8 cellular contexts compared by ENCODE assay signal in the genomic region with DNA sequence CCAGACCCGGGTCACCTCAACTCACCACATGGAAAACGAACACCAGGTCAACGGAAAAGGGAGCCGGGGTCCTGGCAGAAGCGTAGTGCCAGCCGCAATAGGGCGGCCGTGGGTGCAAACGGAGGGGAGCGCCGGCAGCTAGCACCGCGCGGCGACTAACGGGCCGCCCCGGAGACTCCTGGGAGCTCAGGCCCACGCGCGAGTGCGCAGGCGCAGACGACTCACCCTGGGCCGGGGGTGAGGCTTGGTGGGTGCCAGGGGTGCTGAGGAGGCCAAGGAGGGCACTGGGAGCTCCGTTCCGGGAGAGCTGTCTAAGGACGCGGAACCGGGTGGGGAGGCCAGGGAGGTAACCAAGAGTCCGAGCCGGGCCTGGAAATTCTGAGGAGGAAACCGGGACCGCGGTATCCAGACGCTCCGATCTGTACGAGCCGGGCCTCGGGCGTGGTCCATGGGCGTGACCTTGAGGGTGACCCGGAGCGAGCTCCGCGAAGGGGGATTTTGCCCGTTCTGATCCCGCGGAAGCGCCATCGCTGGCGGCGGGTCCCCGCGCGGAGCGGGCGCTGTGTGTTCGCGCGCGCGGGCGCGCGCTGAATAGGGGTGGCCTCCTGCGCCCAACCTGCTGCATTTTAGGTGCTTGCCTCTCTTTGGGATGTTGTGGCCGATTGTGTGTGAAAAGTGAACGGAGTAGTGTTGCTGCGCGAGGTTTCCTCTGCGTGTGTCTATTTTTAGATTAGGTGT. TPM values are rescaled to one million over a fixed set of nuclear protein-coding genes. Genes with fewer than 3 reads are reported as not detected.
DNase-seq lines count a peak whose midpoint lies in the region; ATAC-seq and TF ChIP-seq lines count a peak whose summit lies in the region.

Gene ZNF382 (plus strand): TSS at position 213 of the 738 bp plus-strand sequence. CDS start 4,602 bp downstream, outside the sequence.

- in situ Hi-C loops in GM18951 (cut with MboI; ENCODE audit: low sequenced_read_pairs, unreplicated experiment) = no loop called here

- peaks cover 6% of the 10 kb centered on the region for H3K4me1 ChIP-seq in ACC112 (ENCODE audit: control insufficient read depth, insufficient read depth, low read length, unreplicated experiment)
- peaks cover 6% of the 10 kb centered on the region for H3K4me1 ChIP-seq in cardiac muscle cell (ENCODE audit: low read depth)
- peaks cover 2% of the 10 kb centered on the region for H3K4me1 ChIP-seq in parathyroid adenoma
- H3K4me1 ChIP-seq in thyroid gland = peaks cover 5 to 13% of the 10 kb centered on the region in 2 donors

- H3K9me3 Mint-ChIP-seq in activated naive CD4-positive, alpha-beta T cell treated with anti-CD3 and anti-CD28 coated beads, Interleukin-2, amount 50 U/mL, for 72 hours = peaks cover 11 to 31% of the 10 kb centered on the region in 2 donors

- H3K9me3 ChIP-seq in cardiac muscle cell (ENCODE audit: low read depth) (no peaks in the 10 kb centered on the region), parathyroid adenoma (ENCODE audit: control insufficient read depth, low read length) (no peaks in the 10 kb centered on the region), thyroid gland (no peaks in the 10 kb centered on the region)

- H3K27me3 ChIP-seq in ACC112 (ENCODE audit: insufficient read depth, low read length) (no peaks in the 10 kb centered on the region), cardiac muscle cell (no peaks in the 10 kb centered on the region), parathyroid adenoma (ENCODE audit: control insufficient read depth, insufficient read depth, low read length) (no peaks in the 10 kb centered on the region), thyroid gland (no peaks in the 10 kb centered on the region)

- TF ChIP-seq POLR2A in GM18951 (IDR thresholded peaks at IDR 0.05; ENCODE audit: extremely low read depth, insufficient read depth, insufficient read length) (peak; percentile 78), thyroid gland (IDR thresholded peaks at IDR 0.05) (peak in 1 of 2 donors; percentile 57)

- H3K36me3 ChIP-seq in ACC112 (ENCODE audit: insufficient read depth, low read length) (peaks cover 6% of the 10 kb centered on the region; the same call in 1 of the 2 replicates), cardiac muscle cell (peaks cover 20% of the 10 kb centered on the region), parathyroid adenoma (ENCODE audit: control insufficient read depth, insufficient read depth, low read length) (no peaks in the 10 kb centered on the region), thyroid gland (peaks cover 0 to 5% of the 10 kb centered on the region in 2 donors)

- no peak within 1 kb of the TSS for H3K9ac ChIP-seq in parathyroid adenoma

- intact Hi-C loops in thyroid gland (cut with DNase I) = no loop called here

- 1% methylated on average over 40 to 50 of the region's 72 CpGs for WGBS in thyroid gland, 2 donors

- DNase-seq in activated naive CD4-positive, alpha-beta T cell treated with anti-CD3 and anti-CD28 coated beads, Interleukin-2, amount 50 U/mL, for 72 hours (ENCODE audit: low spot score in 2 of 2) = peak; percentile 84 to 87
- DNase-seq in cardiac muscle cell (ENCODE audit: low read depth in 1 of 2, low spot score in 1 of 2) (peak; percentile 77 to 87), thyroid gland (peak; percentile 80 to 82)

- H3K79me2 ChIP-seq in ACC112 (ENCODE audit: control insufficient read depth, insufficient read depth, low read length, unreplicated experiment) (peaks cover 10% of the 10 kb centered on the region), parathyroid adenoma (no peaks in the 10 kb centered on the region)

- H3K4me2 ChIP-seq in parathyroid adenoma (ENCODE audit: low read length) = peak within 1 kb of the TSS; percentile 99

- TF ChIP-seq CTCF in cardiac muscle cell (IDR thresholded peaks at IDR 0.05; ENCODE audit: low read depth, low read length) (no peak), parathyroid adenoma (IDR thresholded peaks at IDR 0.05) (no peak), thyroid gland (IDR thresholded peaks at IDR 0.05) (no peak)

- peaks cover 47 to 77% of the 10 kb centered on the region in 2 donors for H3K36me3 Mint-ChIP-seq in activated naive CD4-positive, alpha-beta T cell treated with anti-CD3 and anti-CD28 coated beads, Interleukin-2, amount 50 U/mL, for 72 hours

- H2AFZ ChIP-seq in ACC112 (ENCODE audit: low read length, unreplicated experiment) = peak within 1 kb of the TSS; percentile 98
- H2AFZ ChIP-seq in parathyroid adenoma = peak within 1 kb of the TSS; percentile 91

- ATAC-seq in HG03439 (IDR thresholded peaks at IDR 0.05; ENCODE audit: unreplicated experiment) = peak; percentile 72
- peak; percentile 97 for ATAC-seq in SK-N-SH treated with all-trans-retinoic acid at 6 μM for 48 hours
- peak; percentile 79 to 87 for ATAC-seq in activated naive CD4-positive, alpha-beta T cell treated with anti-CD3 and anti-CD28 coated beads, Interleukin-2, amount 50 U/mL, for 72 hours

- peak within 1 kb of the TSS; percentile 96 to 98 for H3K27ac Mint-ChIP-seq in activated naive CD4-positive, alpha-beta T cell treated with anti-CD3 and anti-CD28 coated beads, Interleukin-2, amount 50 U/mL, for 72 hours

- H3K4me3 ChIP-seq in ACC112 (ENCODE audit: low read depth, low read length) = peak within 1 kb of the TSS; percentile 95
- peak within 1 kb of the TSS; percentile 61 for H3K4me3 ChIP-seq in cardiac muscle cell
- peak within 1 kb of the TSS; percentile 91 for H3K4me3 ChIP-seq in parathyroid adenoma (ENCODE audit: low read depth, low read length)
- H3K4me3 ChIP-seq in thyroid gland (replicated peaks in 1 of 3) = peak within 1 kb of the TSS; percentile 42 to 71 (median 60)

- peak within 1 kb of the TSS; percentile 37; the same call in 1 of the 2 replicates for H3K27ac ChIP-seq in ACC112 (ENCODE audit: low read depth, low read length)
- H3K27ac ChIP-seq in cardiac muscle cell = peak within 1 kb of the TSS; percentile 80
- H3K27ac ChIP-seq in parathyroid adenoma = peak within 1 kb of the TSS; percentile 60
- peak within 1 kb of the TSS; percentile 71 to 76 (median 72) for H3K27ac ChIP-seq in thyroid gland

TF ChIP-seq in SK-N-SH treated with all-trans-retinoic acid at 6 μM for 48 hours, 23 proteins besides CTCF, POLR2A, EP300 and RAD21:
- TF ChIP-seq ISL1 (CRISPR knock-in tag; IDR thresholded peaks at IDR 0.05) (no peak), ZFP30 (CRISPR knock-in tag; IDR thresholded peaks at IDR 0.05) (no peak), TOX (CRISPR knock-in tag; IDR thresholded peaks at IDR 0.05; ENCODE audit: borderline replicate concordance) (no peak), OSR1 (CRISPR knock-in tag; IDR thresholded peaks at IDR 0.05) (no peak), BACH2 (CRISPR knock-in tag; IDR thresholded peaks at IDR 0.05; ENCODE audit: borderline replicate concordance) (no peak), CSDC2 (CRISPR knock-in tag; IDR thresholded peaks at IDR 0.05) (no peak), ARNTL (CRISPR knock-in tag; IDR thresholded peaks at IDR 0.05; ENCODE audit: borderline replicate concordance, low read depth) (no peak), CSRNP3 (CRISPR knock-in tag; IDR thresholded peaks at IDR 0.05) (no peak), ZNF565 (CRISPR knock-in tag; conservative IDR thresholded peaks at IDR 0.05; ENCODE audit: low read depth) (no peak), ZNF70 (CRISPR knock-in tag; IDR thresholded peaks at IDR 0.05) (no peak)
- TF ChIP-seq, protein P1, sequence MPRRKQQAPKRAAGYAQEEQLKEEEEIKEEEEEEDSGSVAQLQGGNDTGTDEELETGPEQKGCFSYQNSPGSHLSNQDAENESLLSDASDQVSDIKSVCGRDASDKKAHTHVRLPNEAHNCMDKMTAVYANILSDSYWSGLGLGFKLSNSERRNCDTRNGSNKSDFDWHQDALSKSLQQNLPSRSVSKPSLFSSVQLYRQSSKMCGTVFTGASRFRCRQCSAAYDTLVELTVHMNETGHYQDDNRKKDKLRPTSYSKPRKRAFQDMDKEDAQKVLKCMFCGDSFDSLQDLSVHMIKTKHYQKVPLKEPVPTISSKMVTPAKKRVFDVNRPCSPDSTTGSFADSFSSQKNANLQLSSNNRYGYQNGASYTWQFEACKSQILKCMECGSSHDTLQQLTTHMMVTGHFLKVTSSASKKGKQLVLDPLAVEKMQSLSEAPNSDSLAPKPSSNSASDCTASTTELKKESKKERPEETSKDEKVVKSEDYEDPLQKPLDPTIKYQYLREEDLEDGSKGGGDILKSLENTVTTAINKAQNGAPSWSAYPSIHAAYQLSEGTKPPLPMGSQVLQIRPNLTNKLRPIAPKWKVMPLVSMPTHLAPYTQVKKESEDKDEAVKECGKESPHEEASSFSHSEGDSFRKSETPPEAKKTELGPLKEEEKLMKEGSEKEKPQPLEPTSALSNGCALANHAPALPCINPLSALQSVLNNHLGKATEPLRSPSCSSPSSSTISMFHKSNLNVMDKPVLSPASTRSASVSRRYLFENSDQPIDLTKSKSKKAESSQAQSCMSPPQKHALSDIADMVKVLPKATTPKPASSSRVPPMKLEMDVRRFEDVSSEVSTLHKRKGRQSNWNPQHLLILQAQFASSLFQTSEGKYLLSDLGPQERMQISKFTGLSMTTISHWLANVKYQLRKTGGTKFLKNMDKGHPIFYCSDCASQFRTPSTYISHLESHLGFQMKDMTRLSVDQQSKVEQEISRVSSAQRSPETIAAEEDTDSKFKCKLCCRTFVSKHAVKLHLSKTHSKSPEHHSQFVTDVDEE (CRISPR knock-in tag; IDR thresholded peaks at IDR 0.05) = no peak

RNA-seq across cellular contexts. Expression of gene ZNF382, which starts in this region (rescaled TPM):
- 10 to 100 TPM in 1 of 2 donors, 1 to 10 TPM in 1; 3.8 to 13.0 TPM for total RNA-seq in activated naive CD4-positive, alpha-beta T cell treated with anti-CD3 and anti-CD28 coated beads, Interleukin-2, amount 50 U/mL, for 72 hours
- total RNA-seq in cardiac muscle cell (30.0 and 57.8 TPM in 2 replicates), thyroid gland (10 to 100 TPM; 11.3 to 30.5 (median 19.0) TPM)
- polyA plus RNA-seq in cardiac muscle cell = 14.5 and 30.3 TPM in 2 replicates

Comparison
In these comparisons a context has a peak if more than half of its experiments do, and no peak if none do; other contexts are left out.
1. Peak in every context shown above with its lines: DNase-seq, ATAC-seq, H3K4me3 ChIP-seq and H3K27ac ChIP-seq.